Comparison of ENCODE assay signal across 26 cellular contexts in the genomic region with DNA sequence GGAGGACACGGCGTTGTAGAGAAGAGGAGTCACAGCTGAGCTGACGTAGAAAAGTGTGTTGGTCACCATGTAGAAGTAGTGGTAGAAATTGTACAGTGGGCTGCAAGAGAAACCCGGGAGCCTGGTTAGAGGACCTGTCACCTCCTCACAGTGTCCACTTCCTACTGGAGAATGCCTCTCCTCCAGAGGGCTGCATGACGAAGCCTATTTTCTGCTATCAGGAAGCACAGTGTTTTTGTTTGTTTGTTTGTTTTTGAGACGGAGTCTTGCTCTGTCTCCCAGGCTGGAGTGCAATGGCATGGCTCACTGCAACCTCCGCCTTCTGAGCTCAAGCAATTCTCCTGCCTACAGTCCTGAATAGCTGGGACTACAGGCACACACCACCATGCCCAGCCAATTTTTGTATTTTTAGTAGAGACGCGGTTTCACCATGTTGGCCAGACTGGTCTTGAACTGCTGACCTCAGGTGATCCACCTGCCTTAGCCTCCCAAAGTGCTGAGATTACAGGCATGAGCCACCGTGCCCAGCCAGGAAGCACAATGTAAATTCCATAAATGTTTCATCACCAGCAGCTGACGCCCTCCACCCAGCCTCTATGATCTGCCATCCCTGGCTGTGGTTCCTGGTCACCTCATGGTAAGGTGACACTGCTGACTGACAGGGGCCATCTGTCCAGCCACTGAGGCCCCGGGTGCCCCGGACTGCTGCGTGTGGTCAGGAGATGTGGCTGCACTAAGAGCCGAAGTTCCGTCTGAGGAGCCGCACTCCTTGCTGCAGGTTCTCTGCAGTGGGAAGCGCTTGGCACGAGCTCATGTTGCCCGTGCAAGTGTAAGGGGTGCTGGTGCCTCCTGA. TPM values are rescaled to one million over a fixed set of nuclear protein-coding genes. Genes with fewer than 3 reads are reported as not detected.
A peak's percentile ranks its signal among the peaks of the same experiment; 100 is the strongest.
DNase-seq lines count a peak whose midpoint lies in the region; ATAC-seq and TF ChIP-seq lines count a peak whose summit lies in the region.
"Had no signal": no experiment of that assay in that cellular context is flagged by ENCODE, and none has a peak within 500 bp of the region (broad histone marks: within the 10 kb centered on the region; RNA-seq: fewer than 3 reads in every experiment).

No MANE protein-coding gene starts in this region.

- H3K9me3 ChIP-seq in psoas muscle (no peaks in the 10 kb centered on the region), mucosa of descending colon (no peaks in the 10 kb centered on the region)

- WGBS in psoas muscle, 3 donors, result 42 to 50% (median 45%) methylated on average over 20 of the region's 20 CpGs

- H3K4me3 ChIP-seq in psoas muscle, result no peak overlapping the region
- H3K4me3 ChIP-seq in mucosa of descending colon, result no peak overlapping the region
- H3K4me3 ChIP-seq: GM23338 had no signal

- ATAC-seq in left lobe of liver (no peak), psoas muscle (peak; percentile 96 to 98 (median 98)), mucosa of descending colon (no peak), HG02798 (IDR thresholded peaks at IDR 0.05; ENCODE audit: poor library complexity, unreplicated experiment) (no peak)
- ATAC-seq: GM23338 had no signal

- peak overlapping the region; percentile 48 for H3K27ac ChIP-seq in psoas muscle
- H3K27ac ChIP-seq: KMS-11 had no signal

- TF ChIP-seq CTCF in psoas muscle (IDR thresholded peaks at IDR 0.05) (no peak), mucosa of descending colon (IDR thresholded peaks at IDR 0.05) (no peak)

- DNase-seq in ecto neural progenitor cell (ENCODE audit: low spot score) (peak; percentile 43), left lobe of liver (ENCODE audit: low spot score) (peak; percentile 14), psoas muscle (peak; percentile 74 to 85), mucosa of descending colon (no peak), pons (ENCODE audit: low spot score) (no peak)
- peak; percentile 9 for DNase-seq in stimulated activated CD8-positive, alpha-beta memory T cell treated with anti-CD3 and anti-CD28 coated beads, Interleukin-4, amount 100 ng/mL, for 48 hours
- DNase-seq: C1 segment of cervical spinal cord; CD4-positive, alpha-beta memory T cell; COR-L47; DMS79 treated with DMSO at 0.1 percent for 48 hours; GF-D8; H9; MM.1S; NCI-H2029; NCI-H446 treated with DMSO at 0.1 percent for 48 hours; NCI-H526; NCI-H82; NK-92 treated with Interleukin-12 subunit alpha and Interleukin-12 subunit beta, amount 100 ng/mL, for 24 hours; Right ventricle myocardium superior; RPMI8226 had no signal

- intact Hi-C loops in psoas muscle (cut with DNase I) (loop anchor here in 1 of 2 donors (5.0 kb wide), 1 partner anchor 57 kb away; no protein-coding TSS in a partner anchor), mucosa of descending colon (cut with DNase I, micrococcal nuclease) (no loop called here)

- H3K4me1 ChIP-seq in psoas muscle, result peaks cover 11% of the 10 kb centered on the region
- H3K4me1 ChIP-seq in mucosa of descending colon (ENCODE audit: low read depth), result no peaks in the 10 kb centered on the region

- H3K27me3 ChIP-seq in psoas muscle (ENCODE audit: insufficient read depth in 3 of 3, low read length in 2 of 3), result peaks cover 0 to 1% (median 0%) of the 10 kb centered on the region in 3 donors

- H3K36me3 ChIP-seq in psoas muscle (ENCODE audit: insufficient read depth in 1 of 2, low read depth in 1 of 2) (no peaks in the 10 kb centered on the region), mucosa of descending colon (ENCODE audit: low read depth) (no peaks in the 10 kb centered on the region)

RNA-seq across cellular contexts. Expression of gene NTSR2, which starts 11.1 kb away (rescaled TPM):
- total RNA-seq in left lobe of liver (not detected), psoas muscle (under 1 TPM in 3 of 4 donors, not detected in 1; 0.18 to 0.36 (median 0.22) TPM), mucosa of descending colon (not detected)
- polyA plus RNA-seq in psoas muscle, result under 1 TPM; 0.35 to 0.97 (median 0.82) TPM
- total RNA-seq: A673; CD4-positive, alpha-beta memory T cell; H9; SK-MEL-5 had no signal
- polyA plus RNA-seq: CD4-positive, alpha-beta memory T cell; GM23338; IgD-negative memory B cell had no signal

Comparison
In these comparisons a context has a peak if more than half of its experiments do, and no peak if none do; other contexts are left out.
1. DNase-seq: peak in ecto neural progenitor cell (single experiment), left lobe of liver (single experiment), psoas muscle (2 of 2) and stimulated activated CD8-positive, alpha-beta memory T cell treated with anti-CD3 and anti-CD28 coated beads, Interleukin-4, amount 100 ng/mL, for 48 hours (single experiment); none in mucosa of descending colon (0 of 3) and pons (single experiment).
2. ATAC-seq: peak in psoas muscle (4 of 4); none in left lobe of liver (single experiment), mucosa of descending colon (single experiment) and HG02798 (single experiment).